ENCODE assay signal across 13 cellular contexts in genomic region chr1:228977741-228978140, GRCh38.
"Had no signal": no experiment of that assay in that cellular context is flagged by ENCODE, and none has a peak within 500 bp of the region (broad histone marks: within the 10 kb centered on the region; RNA-seq: fewer than 3 reads in every experiment).

No MANE protein-coding gene starts in this region.

- FAIRE-seq: colon, frontal cortex, pancreas, small intestine had no signal

- H3K27ac ChIP-seq: neural progenitor cell, pancreas had no signal

- DNase-seq: cerebellar nuclear complex; dermis blood vessel endothelial cell; mammary epithelial cell; natural killer cell; occipital lobe; pancreas; right cardiac atrium; small intestine; stimulated activated CD4-positive, alpha-beta T cell treated with anti-CD3 and anti-CD28 coated beads, Interleukin-12 subunit alpha, Interleukin-12 subunit beta, amount 100 ng/mL, for 4 hours; stimulated activated naive CD4-positive, alpha-beta T cell treated with Interleukin-2 at 50 U/mL for 16 hours had no signal

- H3K4me3 ChIP-seq: neural progenitor cell, pancreas had no signal

- H3K4me2 ChIP-seq: neural progenitor cell had no signal

- H3K36me3 ChIP-seq: neural progenitor cell, pancreas had no signal

- H3K27me3 ChIP-seq: neural progenitor cell, pancreas had no signal

- H3K9me3 ChIP-seq: pancreas had no signal

- ATAC-seq: natural killer cell had no signal

- H3K9ac ChIP-seq: neural progenitor cell had no signal
